In genomic region chr17:40329981-40330794, GRCh38 we compare ENCODE assay signal across 8 cellular contexts. TPM values are rescaled to one million over a fixed set of nuclear protein-coding genes. Genes with fewer than 3 reads are reported as not detected.
DNase-seq lines count a peak whose midpoint lies in the region; ATAC-seq, FAIRE-seq and TF ChIP-seq lines count a peak whose summit lies in the region.

No MANE protein-coding gene starts in this region.

- no peak overlapping the region for H3K4me3 ChIP-seq in parathyroid adenoma (ENCODE audit: low read depth, low read length)

- DNase-seq in GM18507 (ENCODE audit: extremely low spot score, insufficient read length, low read depth) (no peak), NCI-H345 (lab: John Stamatoyannopoulos, UW) (peak; percentile 65), cerebellum (ENCODE audit: low spot score) (peak; percentile 59), midbrain (lab: John Stamatoyannopoulos, UW) (no peak)

- FAIRE-seq in GM18507 (lab: Jason Lieb, UNC): peak; percentile 29

- no peak for ATAC-seq in GM18505 (IDR thresholded peaks at IDR 0.05; ENCODE audit: unreplicated experiment)
- ATAC-seq in HG03097 (IDR thresholded peaks at IDR 0.05; ENCODE audit: low FRiP score, unreplicated experiment): no peak
- no peak for ATAC-seq in HG02623 (IDR thresholded peaks at IDR 0.05; ENCODE audit: unreplicated experiment)

- H3K9me3 ChIP-seq in parathyroid adenoma (ENCODE audit: control insufficient read depth, low read length): no peaks in the 10 kb centered on the region

- H3K4me2 ChIP-seq in parathyroid adenoma (ENCODE audit: low read length): peak overlapping the region; percentile 24

- no peak overlapping the region for H3K9ac ChIP-seq in parathyroid adenoma

- H3K4me1 ChIP-seq in parathyroid adenoma: peaks cover 55% of the 10 kb centered on the region

- peak overlapping the region; percentile 71 for H3K27ac ChIP-seq in parathyroid adenoma

- no peak overlapping the region for H2AFZ ChIP-seq in parathyroid adenoma

- no peaks in the 10 kb centered on the region for H3K36me3 ChIP-seq in parathyroid adenoma (ENCODE audit: control insufficient read depth, insufficient read depth, low read length)

- H3K79me2 ChIP-seq in parathyroid adenoma: peaks cover 23% of the 10 kb centered on the region

- no peak for TF ChIP-seq POLR2A in GM18505 (IDR thresholded peaks at IDR 0.05; ENCODE audit: borderline replicate concordance, extremely low read depth, insufficient read depth, insufficient read length)

- no peak for TF ChIP-seq CTCF in parathyroid adenoma (IDR thresholded peaks at IDR 0.05)

- no peaks in the 10 kb centered on the region for H3K27me3 ChIP-seq in parathyroid adenoma (ENCODE audit: control insufficient read depth, insufficient read depth, low read length)

RNA-seq across cellular contexts. Expression of gene RARA, which starts 21.2 kb away (rescaled TPM):
- total RNA-seq in cerebellum: 4.9 TPM

RNA-seq across cellular contexts. Expression of gene GJD3, which starts 34.3 kb away (rescaled TPM):
- 0.45 TPM for total RNA-seq in cerebellum

RNA-seq across cellular contexts. Expression of gene CDC6, which starts 42.5 kb away (rescaled TPM):
- 8.5 TPM for total RNA-seq in cerebellum

Comparison
In these comparisons a context has a peak if more than half of its experiments do, and no peak if none do; other contexts are left out.
1. DNase-seq: peak in NCI-H345 (single experiment) and cerebellum (single experiment); none in GM18507 (single experiment) and midbrain (single experiment).